Comparison of ENCODE assay signal across 8 cellular contexts in the genomic region with DNA sequence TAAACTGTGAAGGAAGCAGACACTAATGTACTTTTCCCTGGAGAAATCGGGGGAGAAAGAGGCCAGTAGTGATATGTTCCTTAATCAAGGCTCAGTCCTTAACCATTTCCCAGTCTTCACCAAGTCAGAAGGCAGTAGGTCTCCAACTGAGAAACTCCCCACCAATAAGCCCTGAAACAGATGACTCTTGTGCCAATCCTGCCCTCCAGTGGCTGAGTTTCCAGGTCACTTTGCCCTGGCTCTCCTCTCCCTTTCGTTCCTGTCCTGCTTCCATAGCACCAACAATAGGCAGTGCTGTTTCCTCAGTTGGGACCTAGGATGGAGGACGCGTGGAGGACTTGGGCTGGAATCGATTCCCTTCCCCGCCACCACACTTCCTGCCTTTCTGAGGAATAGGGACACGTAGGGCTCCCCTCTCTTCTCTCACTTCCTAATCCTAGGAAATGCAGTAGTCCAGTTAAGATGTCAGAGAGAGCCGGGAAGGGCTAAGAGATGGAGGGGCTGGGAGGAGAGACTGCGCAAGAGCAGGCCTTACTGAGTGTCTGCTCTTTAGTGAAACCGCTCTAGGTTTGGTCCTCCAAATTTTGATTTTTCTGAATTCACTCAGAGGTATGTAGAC. TPM values are rescaled to one million over a fixed set of nuclear protein-coding genes. Genes with fewer than 3 reads are reported as not detected.
DNase-seq lines count a peak whose midpoint lies in the region; FAIRE-seq and TF ChIP-seq lines count a peak whose summit lies in the region.
"Had no signal": no experiment of that assay in that cellular context is flagged by ENCODE, and none has a peak within 500 bp of the region (broad histone marks: within the 10 kb centered on the region; RNA-seq: fewer than 3 reads in every experiment).

No MANE protein-coding gene starts in this region.

- no peak overlapping the region for H3K4me3 Mint-ChIP-seq in activated T-helper 2 cell treated with anti-CD3 and anti-CD28 coated beads, Interferon-gamma antibody, Interleukin-2, Interleukin-4, amounts not matched to agents 10 μg/mL and 5 μg/mL and 100 μg/mL, durations not matched to agents 14 hours and 24 hours and 36 hours (ENCODE audit: low read depth)

- no peak overlapping the region for H3K9ac ChIP-seq in adipocyte (ENCODE audit: low read length)

- DNase-seq in EH (ENCODE audit: low read depth) (peak; percentile 68), H54 (ENCODE audit: insufficient read length, low spot score) (peak; percentile 57), NCI-H446 (lab: John Stamatoyannopoulos, UW) (peak; percentile 0 to 43), adipocyte (ENCODE audit: low read depth) (peak; percentile 83), islet precursor cell (peak; percentile 91), uterus (no peak)
- DNase-seq in activated T-helper 2 cell treated with anti-CD3 and anti-CD28 coated beads, Interferon-gamma antibody, Interleukin-2, Interleukin-4, amounts not matched to agents 10 μg/mL and 5 μg/mL and 100 μg/mL, durations not matched to agents 14 hours and 24 hours and 36 hours (ENCODE audit: low spot score) = no peak

- H3K27me3 ChIP-seq in adipocyte (replicated peaks; ENCODE audit: control insufficient read depth, insufficient read depth, low read length) (no peaks in the 10 kb centered on the region), uterus (no peaks in the 10 kb centered on the region)

- peaks cover 13% of the 10 kb centered on the region for H3K27me3 Mint-ChIP-seq in activated T-helper 2 cell treated with anti-CD3 and anti-CD28 coated beads, Interferon-gamma antibody, Interleukin-2, Interleukin-4, amounts not matched to agents 10 μg/mL and 5 μg/mL and 100 μg/mL, durations not matched to agents 14 hours and 24 hours and 36 hours (ENCODE audit: low read depth)

- H3K9me3 ChIP-seq in adipocyte (ENCODE audit: control insufficient read depth, low read length) (no peaks in the 10 kb centered on the region), uterus (no peaks in the 10 kb centered on the region)

- no peaks in the 10 kb centered on the region for H3K9me3 Mint-ChIP-seq in activated T-helper 2 cell treated with anti-CD3 and anti-CD28 coated beads, Interferon-gamma antibody, Interleukin-2, Interleukin-4, amounts not matched to agents 10 μg/mL and 5 μg/mL and 100 μg/mL, durations not matched to agents 14 hours and 24 hours and 36 hours
- H3K9me3 Mint-ChIP-seq: activated naive CD4-positive, alpha-beta T cell treated with anti-CD3 and anti-CD28 coated beads, Interleukin-2, amount 50 U/mL, for 72 hours had no signal

- TF ChIP-seq POLR2A in H54 (IDR thresholded peaks at IDR 0.05; ENCODE audit: low read depth, low read length) = no peak
- TF ChIP-seq POLR2A in uterus (IDR thresholded peaks at IDR 0.05) = no peak

- peak; percentile 93 for FAIRE-seq in H54 (lab: Jason Lieb, UNC)

- no peak overlapping the region for H3K27ac Mint-ChIP-seq in activated T-helper 2 cell treated with anti-CD3 and anti-CD28 coated beads, Interferon-gamma antibody, Interleukin-2, Interleukin-4, amounts not matched to agents 10 μg/mL and 5 μg/mL and 100 μg/mL, durations not matched to agents 14 hours and 24 hours and 36 hours
- H3K27ac Mint-ChIP-seq: activated naive CD4-positive, alpha-beta T cell treated with anti-CD3 and anti-CD28 coated beads, Interleukin-2, amount 50 U/mL, for 72 hours had no signal

- no peak overlapping the region for H3K4me3 ChIP-seq in adipocyte (ENCODE audit: low read length)
- no peak overlapping the region for H3K4me3 ChIP-seq in uterus

- no peak overlapping the region for H3K27ac ChIP-seq in uterus

- H3K4me1 Mint-ChIP-seq in activated T-helper 2 cell treated with anti-CD3 and anti-CD28 coated beads, Interferon-gamma antibody, Interleukin-2, Interleukin-4, amounts not matched to agents 10 μg/mL and 5 μg/mL and 100 μg/mL, durations not matched to agents 14 hours and 24 hours and 36 hours (ENCODE audit: low read depth) = no peaks in the 10 kb centered on the region

- H3K36me3 Mint-ChIP-seq in activated T-helper 2 cell treated with anti-CD3 and anti-CD28 coated beads, Interferon-gamma antibody, Interleukin-2, Interleukin-4, amounts not matched to agents 10 μg/mL and 5 μg/mL and 100 μg/mL, durations not matched to agents 14 hours and 24 hours and 36 hours (ENCODE audit: low read depth) = no peaks in the 10 kb centered on the region
- H3K36me3 Mint-ChIP-seq: activated naive CD4-positive, alpha-beta T cell treated with anti-CD3 and anti-CD28 coated beads, Interleukin-2, amount 50 U/mL, for 72 hours had no signal

- intact Hi-C loops in uterus (cut with DNase I; ENCODE audit: low total_unique reads) = no loop called here
- intact Hi-C loops in activated T-helper 2 cell treated with anti-CD3 and anti-CD28 coated beads, Interferon-gamma antibody, Interleukin-2, Interleukin-4, amounts not matched to agents 10 μg/mL and 5 μg/mL and 100 μg/mL, durations not matched to agents 14 hours and 24 hours and 36 hours (cut with micrococcal nuclease) = loop anchor here (5.0 kb wide), 1 partner anchor 421 kb away; no protein-coding TSS in a partner anchor

- H3K36me3 ChIP-seq in adipocyte (ENCODE audit: control insufficient read depth, insufficient read depth, low read length, severe bottlenecking) = no peaks in the 10 kb centered on the region
- H3K36me3 ChIP-seq in uterus = no peaks in the 10 kb centered on the region

- H3K4me1 ChIP-seq in adipocyte (ENCODE audit: control insufficient read depth, insufficient read depth, low read length) (peaks cover 4% of the 10 kb centered on the region), uterus (no peaks in the 10 kb centered on the region)

- TF ChIP-seq CTCF in uterus (IDR thresholded peaks at IDR 0.05) = peak in 3 of 4 experiments; percentile 7 to 31 (median 26)

RNA-seq across cellular contexts. Expression of a gene that starts 23.4 kb away (rescaled TPM):
- not detected for total RNA-seq in uterus
- total RNA-seq in activated T-helper 2 cell treated with anti-CD3 and anti-CD28 coated beads, Interferon-gamma antibody, Interleukin-2, Interleukin-4, amounts not matched to agents 10 μg/mL and 5 μg/mL and 100 μg/mL, durations not matched to agents 14 hours and 24 hours and 36 hours = not detected in 2 replicates
- total RNA-seq: activated naive CD4-positive, alpha-beta T cell treated with anti-CD3 and anti-CD28 coated beads, Interleukin-2, amount 50 U/mL, for 72 hours had no signal

Comparison
In these comparisons a context has a peak if more than half of its experiments do, and no peak if none do; other contexts are left out.
1. DNase-seq: peak in EH (single experiment), H54 (single experiment), NCI-H446 (2 of 2), adipocyte (single experiment) and islet precursor cell (single experiment); none in uterus (0 of 2) and activated T-helper 2 cell treated with anti-CD3 and anti-CD28 coated beads, Interferon-gamma antibody, Interleukin-2, Interleukin-4, amounts not matched to agents 10 μg/mL and 5 μg/mL and 100 μg/mL, durations not matched to agents 14 hours and 24 hours and 36 hours (single experiment).